Comparison of ENCODE assay signal across 1 cellular context in the genomic region with DNA sequence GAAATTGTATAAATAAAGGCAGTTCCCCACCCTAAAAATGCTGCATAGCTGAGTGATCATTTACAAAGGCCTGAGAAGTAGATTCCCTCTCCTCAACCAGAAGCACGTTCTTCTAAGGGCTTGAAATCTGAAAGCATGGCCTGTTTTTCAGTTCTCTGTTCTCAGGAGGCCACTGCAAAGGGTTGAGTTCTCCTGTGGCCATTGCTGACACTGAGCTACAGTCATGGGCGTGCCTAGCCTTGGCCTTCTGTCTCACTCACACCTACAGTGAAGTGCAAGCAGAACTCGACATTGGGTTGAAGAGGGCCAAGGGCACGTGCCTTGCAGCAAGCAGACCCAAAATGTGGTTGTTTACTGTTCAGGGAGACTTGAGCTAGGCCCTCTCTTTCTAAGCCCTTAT.
TF ChIP-seq lines count a peak whose summit lies in the region.

No MANE protein-coding gene starts in this region.

TF ChIP-seq in GM12878, 131 proteins besides CTCF, POLR2A, EP300 and RAD21 (continued from another document):
- TF ChIP-seq SPI1 (IDR thresholded peaks at IDR 0.05; ENCODE audit: borderline replicate concordance, insufficient read depth, low read depth, low read length) (no peak; the same call in 1 of the 2 replicates), HCFC1 (IDR thresholded peaks at IDR 0.05; ENCODE audit: low read length) (no peak), ETV6 (conservative IDR thresholded peaks at IDR 0.05 in 1 of 2, IDR thresholded peaks at IDR 0.05 in 1 of 2; ENCODE audit: borderline replicate concordance in 1 of 2, low read depth in 1 of 2) (no peak), ZBED1 (IDR thresholded peaks at IDR 0.05; ENCODE audit: borderline replicate concordance) (no peak), BHLHE40 (IDR thresholded peaks at IDR 0.05; ENCODE audit: borderline replicate concordance in 1 of 2, low read depth in 2 of 2, low read length in 1 of 2) (peak in 1 of 2 experiments; percentile 34; a peak in 1 of 4 replicates)
